In the genomic region with DNA sequence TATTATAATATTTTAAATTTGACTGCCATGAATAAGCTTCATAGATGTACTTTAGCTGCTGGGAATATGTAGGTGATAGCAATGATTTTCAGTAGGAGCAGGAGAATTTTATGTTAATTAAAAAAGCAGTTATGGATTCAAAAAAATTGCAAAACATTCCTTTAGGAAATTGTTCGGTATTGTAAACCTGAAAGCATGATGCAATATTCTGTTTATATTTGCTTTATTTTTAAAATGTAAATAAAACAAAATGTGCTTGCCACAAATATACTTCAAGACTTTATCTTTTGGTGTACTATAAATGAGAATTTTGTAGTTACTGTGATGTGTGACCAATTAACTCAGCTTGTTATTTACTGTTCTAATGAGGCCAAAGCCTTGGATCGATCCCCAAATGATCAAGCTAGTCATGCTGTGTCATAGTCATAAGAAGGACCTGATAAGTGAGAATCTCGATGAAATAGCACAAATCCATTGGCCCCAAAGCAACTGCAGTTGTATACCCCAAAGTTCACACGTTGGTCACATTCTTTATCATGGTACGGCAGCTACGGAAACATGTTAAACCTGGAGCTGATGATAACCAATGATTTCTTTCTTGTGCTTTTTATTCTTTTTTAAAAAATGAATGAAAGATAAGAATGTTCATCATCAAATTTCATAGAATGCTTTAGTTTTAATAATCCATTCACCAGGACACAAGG, we compare ENCODE assay signal across 1 cellular context.
TF ChIP-seq lines count a peak whose summit lies in the region.

No MANE protein-coding gene starts in this region.

TF ChIP-seq in K562, 482 proteins besides CTCF, POLR2A, EP300 and RAD21 (continued from another document and continues in another):
- TF ChIP-seq REST (CRISPR knock-in tag; IDR thresholded peaks at IDR 0.05; ENCODE audit: low read depth) (no peak), MCM5 (IDR thresholded peaks at IDR 0.05; ENCODE audit: low read depth) (no peak), NRF1 (conservative IDR thresholded peaks at IDR 0.05 in 1 of 2, IDR thresholded peaks at IDR 0.05 in 1 of 2) (no peak), PTRF (tag; IDR thresholded peaks at IDR 0.05) (no peak), ZNF324 (CRISPR knock-in tag; IDR thresholded peaks at IDR 0.05) (no peak), FOXO4 (CRISPR knock-in tag; IDR thresholded peaks at IDR 0.05) (no peak), SRSF7 (optimal IDR thresholded peaks at IDR 0.05; ENCODE audit: low read depth, low read length) (no peak), ARNT (IDR thresholded peaks at IDR 0.05) (no peak), GATA2 (CRISPR knock-in tag; IDR thresholded peaks at IDR 0.05) (peak; percentile 18; the same call in 1 of the 2 replicates), ASH1L (IDR thresholded peaks at IDR 0.05; ENCODE audit: borderline replicate concordance, low read depth, partially characterized antibody) (no peak), ZNF274 (IDR thresholded peaks at IDR 0.05; ENCODE audit: borderline replicate concordance, low read depth, low read length) (no peak), EWSR1 (IDR thresholded peaks at IDR 0.05; ENCODE audit: borderline replicate concordance, low read depth, partially characterized antibody) (no peak), SMC3 (conservative IDR thresholded peaks at IDR 0.05; ENCODE audit: insufficient read depth, low read depth, low read length) (no peak), THRA (IDR thresholded peaks at IDR 0.05) (no peak), ZNF696 (CRISPR knock-in tag; conservative IDR thresholded peaks at IDR 0.05) (no peak), NR2F6 (CRISPR knock-in tag; IDR thresholded peaks at IDR 0.05) (no peak), CREBBP (IDR thresholded peaks at IDR 0.05; ENCODE audit: low read depth, low read length) (no peak), CBFA2T3 (IDR thresholded peaks at IDR 0.05) (peak; percentile 95), THRAP3 (IDR thresholded peaks at IDR 0.05; ENCODE audit: borderline replicate concordance) (no peak), ERF (CRISPR knock-in tag; IDR thresholded peaks at IDR 0.05) (no peak), CC2D1A (IDR thresholded peaks at IDR 0.05) (peak; percentile 58; the same call in 1 of the 2 replicates), SNRNP70 (optimal IDR thresholded peaks at IDR 0.05; ENCODE audit: low read depth, low read length) (no peak), CTBP1 (IDR thresholded peaks at IDR 0.05; ENCODE audit: borderline replicate concordance) (no peak), PHF8 (IDR thresholded peaks at IDR 0.05; ENCODE audit: borderline replicate concordance, low read length) (no peak), ZNF395 (CRISPR knock-in tag; IDR thresholded peaks at IDR 0.05) (no peak), ZNF212 (CRISPR knock-in tag; IDR thresholded peaks at IDR 0.05) (no peak), ZNF133 (CRISPR knock-in tag; IDR thresholded peaks at IDR 0.05) (no peak), ZEB2 (IDR thresholded peaks at IDR 0.05) (no peak), CBX8 (IDR thresholded peaks at IDR 0.05; ENCODE audit: borderline replicate concordance, extremely low read depth, low read depth, low read length, poor library complexity, severe bottlenecking) (no peak), PHB2 (IDR thresholded peaks at IDR 0.05; ENCODE audit: low read depth) (no peak), MYNN (IDR thresholded peaks at IDR 0.05) (no peak), MYNN (CRISPR knock-in tag; IDR thresholded peaks at IDR 0.05) (no peak), FOXM1 (IDR thresholded peaks at IDR 0.05; ENCODE audit: low read depth) (peak; percentile 73), FOXM1 (CRISPR knock-in tag; IDR thresholded peaks at IDR 0.05; ENCODE audit: low read depth) (no peak), BRCA1 (IDR thresholded peaks at IDR 0.05) (no peak), BRCA1 (CRISPR knock-in tag; IDR thresholded peaks at IDR 0.05) (no peak), TRIM24 (IDR thresholded peaks at IDR 0.05) (peak; percentile 60 to 82), HNRNPH1 (optimal IDR thresholded peaks at IDR 0.05; ENCODE audit: low read depth, low read length) (no peak), PHF20 (IDR thresholded peaks at IDR 0.05; ENCODE audit: partially characterized antibody) (no peak), MAFF (IDR thresholded peaks at IDR 0.05; ENCODE audit: low read length) (peak; percentile 87), GABPB1 (CRISPR knock-in tag; IDR thresholded peaks at IDR 0.05) (no peak), PML (IDR thresholded peaks at IDR 0.05; ENCODE audit: low read length) (peak; percentile 84), HOMEZ (CRISPR knock-in tag; IDR thresholded peaks at IDR 0.05) (no peak), ATF7 (IDR thresholded peaks at IDR 0.05) (peak; percentile 30; the same call in 1 of the 2 replicates), JUND (IDR thresholded peaks at IDR 0.05; ENCODE audit: borderline replicate concordance, low read depth, low read length) (peak; percentile 54; the same call in 1 of the 2 replicates), JUND (tag; IDR thresholded peaks at IDR 0.05; ENCODE audit: borderline replicate concordance, low read depth, low read length) (peak; percentile 24; the same call in 2 of the 3 replicates), EP400 (IDR thresholded peaks at IDR 0.05) (peak; percentile 59), KLF6 (CRISPR knock-in tag; IDR thresholded peaks at IDR 0.05; ENCODE audit: borderline replicate concordance) (no peak), E2F4 (CRISPR knock-in tag; IDR thresholded peaks at IDR 0.05; ENCODE audit: low read depth) (no peak), POLR3A (IDR thresholded peaks at IDR 0.05; ENCODE audit: borderline replicate concordance, extremely low read depth, insufficient read depth, insufficient read length) (no peak), GABPB2 (CRISPR knock-in tag; conservative IDR thresholded peaks at IDR 0.05) (no peak)
- TF ChIP-seq, protein P1, sequence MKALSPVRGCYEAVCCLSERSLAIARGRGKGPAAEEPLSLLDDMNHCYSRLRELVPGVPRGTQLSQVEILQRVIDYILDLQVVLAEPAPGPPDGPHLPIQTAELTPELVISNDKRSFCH (CRISPR knock-in tag; IDR thresholded peaks at IDR 0.05), result no peak
- TF ChIP-seq, protein P1 (tag; IDR thresholded peaks at IDR 0.05), result no peak
- TF ChIP-seq, protein P2, sequence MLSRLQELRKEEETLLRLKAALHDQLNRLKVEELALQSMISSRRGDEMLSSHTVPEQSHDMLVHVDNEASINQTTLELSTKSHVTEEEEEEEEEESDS (CRISPR knock-in tag; IDR thresholded peaks at IDR 0.05), result no peak
- TF ChIP-seq, protein P3, sequence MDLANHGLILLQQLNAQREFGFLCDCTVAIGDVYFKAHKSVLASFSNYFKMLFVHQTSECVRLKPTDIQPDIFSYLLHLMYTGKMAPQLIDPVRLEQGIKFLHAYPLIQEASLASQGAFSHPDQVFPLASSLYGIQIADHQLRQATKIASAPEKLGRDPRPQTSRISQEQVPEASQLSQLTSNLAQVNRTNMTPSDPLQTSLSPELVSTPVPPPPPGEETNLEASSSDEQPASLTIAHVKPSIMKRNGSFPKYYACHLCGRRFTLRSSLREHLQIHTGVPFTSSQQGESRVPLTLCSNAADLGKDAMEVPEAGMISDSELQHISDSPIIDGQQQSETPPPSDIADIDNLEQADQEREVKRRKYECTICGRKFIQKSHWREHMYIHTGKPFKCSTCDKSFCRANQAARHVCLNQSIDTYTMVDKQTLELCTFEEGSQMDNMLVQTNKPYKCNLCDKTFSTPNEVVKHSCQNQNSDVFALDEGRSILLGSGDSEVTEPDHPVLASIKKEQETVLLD (IDR thresholded peaks at IDR 0.05), result peak; percentile 68; the same call in 1 of the 2 replicates
- TF ChIP-seq, protein P4, sequence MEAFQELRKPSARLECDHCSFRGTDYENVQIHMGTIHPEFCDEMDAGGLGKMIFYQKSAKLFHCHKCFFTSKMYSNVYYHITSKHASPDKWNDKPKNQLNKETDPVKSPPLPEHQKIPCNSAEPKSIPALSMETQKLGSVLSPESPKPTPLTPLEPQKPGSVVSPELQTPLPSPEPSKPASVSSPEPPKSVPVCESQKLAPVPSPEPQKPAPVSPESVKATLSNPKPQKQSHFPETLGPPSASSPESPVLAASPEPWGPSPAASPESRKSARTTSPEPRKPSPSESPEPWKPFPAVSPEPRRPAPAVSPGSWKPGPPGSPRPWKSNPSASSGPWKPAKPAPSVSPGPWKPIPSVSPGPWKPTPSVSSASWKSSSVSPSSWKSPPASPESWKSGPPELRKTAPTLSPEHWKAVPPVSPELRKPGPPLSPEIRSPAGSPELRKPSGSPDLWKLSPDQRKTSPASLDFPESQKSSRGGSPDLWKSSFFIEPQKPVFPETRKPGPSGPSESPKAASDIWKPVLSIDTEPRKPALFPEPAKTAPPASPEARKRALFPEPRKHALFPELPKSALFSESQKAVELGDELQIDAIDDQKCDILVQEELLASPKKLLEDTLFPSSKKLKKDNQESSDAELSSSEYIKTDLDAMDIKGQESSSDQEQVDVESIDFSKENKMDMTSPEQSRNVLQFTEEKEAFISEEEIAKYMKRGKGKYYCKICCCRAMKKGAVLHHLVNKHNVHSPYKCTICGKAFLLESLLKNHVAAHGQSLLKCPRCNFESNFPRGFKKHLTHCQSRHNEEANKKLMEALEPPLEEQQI (IDR thresholded peaks at IDR 0.05), result no peak
